In the genomic region with DNA sequence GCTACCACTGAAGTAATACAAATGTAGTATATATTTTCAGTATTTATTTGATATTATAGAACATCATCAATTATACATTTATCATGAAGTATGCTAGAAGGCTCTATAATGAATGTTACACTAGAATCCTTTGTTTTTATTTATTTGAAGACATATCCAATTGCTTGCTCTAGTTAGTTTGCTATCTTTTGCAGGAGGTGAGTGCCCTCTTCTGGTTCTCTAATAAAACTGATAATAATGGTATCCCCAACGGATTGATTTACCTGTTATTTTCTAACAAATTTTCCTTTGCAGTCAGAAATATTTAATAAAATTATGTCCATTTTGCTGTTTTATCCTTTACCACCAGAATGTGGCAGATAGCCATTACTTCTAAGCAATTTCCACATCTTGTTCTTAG, we compare ENCODE assay signal across 1 cellular context.
TF ChIP-seq lines count a peak whose summit lies in the region.

No MANE protein-coding gene starts in this region.

TF ChIP-seq in SK-N-SH treated with all-trans-retinoic acid at 6 μM for 48 hours, 23 proteins besides CTCF, POLR2A, EP300 and RAD21 (continued from another document):
- TF ChIP-seq, protein P1, sequence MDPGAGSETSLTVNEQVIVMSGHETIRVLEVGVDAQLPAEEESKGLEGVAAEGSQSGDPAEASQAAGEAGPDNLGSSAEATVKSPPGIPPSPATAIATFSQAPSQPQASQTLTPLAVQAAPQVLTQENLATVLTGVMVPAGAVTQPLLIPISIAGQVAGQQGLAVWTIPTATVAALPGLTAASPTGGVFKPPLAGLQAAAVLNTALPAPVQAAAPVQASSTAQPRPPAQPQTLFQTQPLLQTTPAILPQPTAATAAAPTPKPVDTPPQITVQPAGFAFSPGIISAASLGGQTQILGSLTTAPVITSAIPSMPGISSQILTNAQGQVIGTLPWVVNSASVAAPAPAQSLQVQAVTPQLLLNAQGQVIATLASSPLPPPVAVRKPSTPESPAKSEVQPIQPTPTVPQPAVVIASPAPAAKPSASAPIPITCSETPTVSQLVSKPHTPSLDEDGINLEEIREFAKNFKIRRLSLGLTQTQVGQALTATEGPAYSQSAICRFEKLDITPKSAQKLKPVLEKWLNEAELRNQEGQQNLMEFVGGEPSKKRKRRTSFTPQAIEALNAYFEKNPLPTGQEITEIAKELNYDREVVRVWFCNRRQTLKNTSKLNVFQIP (CRISPR knock-in tag; IDR thresholded peaks at IDR 0.05; ENCODE audit: borderline replicate concordance, low read depth): no peak
- TF ChIP-seq TSHZ2 (CRISPR knock-in tag; IDR thresholded peaks at IDR 0.05) (no peak), ZFP3 (CRISPR knock-in tag; IDR thresholded peaks at IDR 0.05) (no peak), OSR1 (CRISPR knock-in tag; IDR thresholded peaks at IDR 0.05) (no peak), SNAI2 (CRISPR knock-in tag; IDR thresholded peaks at IDR 0.05) (no peak)
- TF ChIP-seq, protein P2, sequence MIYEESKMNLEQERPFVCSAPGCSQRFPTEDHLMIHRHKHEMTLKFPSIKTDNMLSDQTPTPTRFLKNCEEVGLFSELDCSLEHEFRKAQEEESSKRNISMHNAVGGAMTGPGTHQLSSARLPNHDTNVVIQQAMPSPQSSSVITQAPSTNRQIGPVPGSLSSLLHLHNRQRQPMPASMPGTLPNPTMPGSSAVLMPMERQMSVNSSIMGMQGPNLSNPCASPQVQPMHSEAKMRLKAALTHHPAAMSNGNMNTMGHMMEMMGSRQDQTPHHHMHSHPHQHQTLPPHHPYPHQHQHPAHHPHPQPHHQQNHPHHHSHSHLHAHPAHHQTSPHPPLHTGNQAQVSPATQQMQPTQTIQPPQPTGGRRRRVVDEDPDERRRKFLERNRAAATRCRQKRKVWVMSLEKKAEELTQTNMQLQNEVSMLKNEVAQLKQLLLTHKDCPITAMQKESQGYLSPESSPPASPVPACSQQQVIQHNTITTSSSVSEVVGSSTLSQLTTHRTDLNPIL (CRISPR knock-in tag; IDR thresholded peaks at IDR 0.05; ENCODE audit: low read depth): no peak
